1 cellular context compared by ENCODE assay signal in genomic region chr19:35719402-35720162, GRCh38.
TF ChIP-seq lines count a peak whose summit lies in the region.

No MANE protein-coding gene starts in this region.

TF ChIP-seq in HepG2, 621 proteins besides CTCF, POLR2A, EP300 and RAD21 (continued from another document):
- no peak for TF ChIP-seq ATF2 (CRISPR knock-in tag; IDR thresholded peaks at IDR 0.05)
- peak; percentile 52 for TF ChIP-seq THAP11 (CRISPR knock-in tag; IDR thresholded peaks at IDR 0.05)
- no peak; the same call in 1 of the 2 replicates for TF ChIP-seq SIN3A (IDR thresholded peaks at IDR 0.05; ENCODE audit: borderline replicate concordance, low read depth, low read length)
- no peak for TF ChIP-seq ZNF580 (CRISPR knock-in tag; IDR thresholded peaks at IDR 0.05; ENCODE audit: borderline replicate concordance, low read depth)
